In genomic region chr10:93821051-93821772, GRCh38 we compare ENCODE assay signal across 8 cellular contexts.
DNase-seq lines count a peak whose midpoint lies in the region; ATAC-seq and TF ChIP-seq lines count a peak whose summit lies in the region.

No MANE protein-coding gene starts in this region.

- peak; percentile 75 for ATAC-seq in left lobe of liver
- ATAC-seq in GM18517 (IDR thresholded peaks at IDR 0.05; ENCODE audit: unreplicated experiment), result no peak

- peak; percentile 75 for TF ChIP-seq CTCF in VCaP (conservative IDR thresholded peaks at IDR 0.05)

- H3K27ac ChIP-seq in VCaP, result no peak overlapping the region

- in situ Hi-C loops in KBM-7 (cut with MboI; ENCODE audit: low pct_unique_long_range_greater_than_20kb, low sequenced_read_pairs), result no loop called here

- DNase-seq in COLO829 (ENCODE audit: low spot score) (peak; percentile 28), KBM-7 (peak; percentile 40), left lobe of liver (ENCODE audit: low spot score) (no peak), midbrain (lab: John Stamatoyannopoulos, UW) (no peak)
- no peak for DNase-seq in activated CD8-positive, alpha-beta memory T cell treated with anti-CD3 and anti-CD28 coated beads, Interleukin-2, amount 50 U/mL, for 4 hours
- no peak for DNase-seq in activated CD4-positive, alpha-beta T cell treated with anti-CD3 and anti-CD28 coated beads, Interleukin-2, amount 50 U/mL, for 4 hours

Comparison
In these comparisons a context has a peak if more than half of its experiments do, and no peak if none do; other contexts are left out.
1. DNase-seq: peak in COLO829 (single experiment) and KBM-7 (single experiment); none in left lobe of liver (single experiment), midbrain (single experiment), activated CD8-positive, alpha-beta memory T cell treated with anti-CD3 and anti-CD28 coated beads, Interleukin-2, amount 50 U/mL, for 4 hours (single experiment) and activated CD4-positive, alpha-beta T cell treated with anti-CD3 and anti-CD28 coated beads, Interleukin-2, amount 50 U/mL, for 4 hours (0 of 2).